10 cellular contexts compared by ENCODE assay signal in the genomic region with DNA sequence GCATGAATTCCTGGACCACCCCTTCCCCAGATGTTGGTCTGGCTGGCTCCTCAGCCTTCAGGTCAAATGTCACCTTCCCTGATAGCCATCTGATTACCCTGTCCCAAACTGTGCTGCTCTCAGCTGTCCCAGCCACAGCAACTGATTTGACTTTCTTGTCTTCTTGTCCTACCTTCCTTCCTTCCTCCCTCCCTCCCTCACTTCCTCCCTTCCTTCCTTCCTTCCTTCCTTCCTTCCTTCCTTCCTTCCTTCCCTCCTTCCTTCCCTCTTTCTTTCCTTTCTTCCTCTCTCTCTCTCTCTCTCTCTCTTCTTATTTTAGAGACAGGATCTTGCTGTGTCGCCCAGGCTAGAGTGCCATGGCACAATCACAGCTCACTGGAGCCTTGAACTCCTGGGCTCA.
"Had no signal": no experiment of that assay in that cellular context is flagged by ENCODE, and none has a peak within 500 bp of the region (broad histone marks: within the 10 kb centered on the region; RNA-seq: fewer than 3 reads in every experiment).

No MANE protein-coding gene starts in this region.

- H3K4me3 ChIP-seq: GM23338, K562 had no signal

- H3K4me2 ChIP-seq: GM23338 had no signal

- DNase-seq: H9, HCEC 1CT, HFFc6, IMR-90, KG1 had no signal

- ATAC-seq: K562 had no signal

- FAIRE-seq: H1, H54, HTR-8/SVneo, K562 had no signal
